Comparison of ENCODE assay signal across 8 cellular contexts in the genomic region with DNA sequence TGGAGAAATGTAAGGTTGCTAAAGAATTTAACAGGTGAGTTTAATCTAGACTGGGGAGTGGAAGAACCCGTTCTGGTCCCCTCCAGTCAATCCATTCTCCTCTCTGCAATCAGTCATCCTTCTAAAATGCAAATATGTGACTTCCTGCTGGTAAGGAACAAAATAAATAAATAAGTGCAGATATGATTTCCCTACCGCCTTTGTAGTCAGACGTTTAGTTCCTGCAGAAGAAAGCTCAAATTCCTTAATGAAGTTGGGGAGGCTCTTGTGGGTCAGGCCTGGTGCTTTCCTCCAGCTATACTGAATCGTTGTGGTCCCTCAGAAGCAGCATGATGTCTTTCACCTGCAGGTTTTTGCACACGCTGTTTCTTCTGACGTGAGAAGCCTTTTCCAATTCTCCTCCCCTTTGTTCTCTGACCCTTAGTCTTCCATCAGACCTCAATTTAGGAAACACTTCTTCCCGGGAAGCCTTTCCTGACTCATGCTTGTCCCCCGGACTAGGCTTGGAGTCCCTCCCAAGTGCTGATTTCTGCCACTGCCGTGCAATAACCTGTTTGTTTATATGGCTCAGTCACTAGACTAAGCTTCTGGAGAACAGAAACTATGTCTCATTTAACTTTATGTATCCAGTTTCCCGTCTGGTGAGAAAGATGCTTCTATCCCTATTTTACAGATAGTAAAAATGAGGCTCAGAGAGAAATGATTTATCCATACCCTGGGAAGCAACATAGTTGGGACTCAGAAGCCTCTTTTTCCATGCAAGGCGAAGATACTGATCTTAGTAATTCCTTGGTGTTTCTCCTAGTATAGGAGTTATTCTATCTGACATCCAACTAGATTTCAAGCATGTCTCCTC. TPM values are rescaled to one million over a fixed set of nuclear protein-coding genes. Genes with fewer than 3 reads are reported as not detected.
A peak's percentile ranks its signal among the peaks of the same experiment; 100 is the strongest.
DNase-seq lines count a peak whose midpoint lies in the region; ATAC-seq lines count a peak whose summit lies in the region.

No MANE protein-coding gene starts in this region.

- intact Hi-C loops in naive thymus-derived CD4-positive, alpha-beta T cell (cut with micrococcal nuclease), result loop anchor here (5.0 to 10.0 kb wide), 4 partner anchors 316 to 1212 kb away; a partner anchor contains a TSS

- H3K27me3 ChIP-seq in BLaER1 (no peaks in the 10 kb centered on the region), Karpas-422 (ENCODE audit: low read length) (no peaks in the 10 kb centered on the region)
- no peaks in the 10 kb centered on the region for H3K27me3 ChIP-seq in naive thymus-derived CD4-positive, alpha-beta T cell (ENCODE audit: control insufficient read depth in 2 of 2, insufficient read depth in 2 of 2, low read length in 2 of 2)

- ATAC-seq in naive thymus-derived CD4-positive, alpha-beta T cell, result no peak
- ATAC-seq in GM21526 (IDR thresholded peaks at IDR 0.05; ENCODE audit: low FRiP score, unreplicated experiment) (no peak), GM21390 (IDR thresholded peaks at IDR 0.05; ENCODE audit: unreplicated experiment) (no peak)

- peaks cover 4 to 39% (median 20%) of the 10 kb centered on the region in 5 donors for H3K36me3 Mint-ChIP-seq in naive thymus-derived CD4-positive, alpha-beta T cell

- H3K27ac ChIP-seq in BLaER1, result peak overlapping the region; percentile 96
- peak overlapping the region; percentile 60; the same call in 1 of the 2 replicates for H3K27ac ChIP-seq in Karpas-422 (ENCODE audit: low read length)
- peak overlapping the region; percentile 69 for H3K27ac ChIP-seq in cingulate gyrus (ENCODE audit: low read depth, low read length)
- peak overlapping the region; percentile 99 for H3K27ac ChIP-seq in naive thymus-derived CD4-positive, alpha-beta T cell (ENCODE audit: low read depth, low read length)

- H4K20me1 ChIP-seq in BLaER1 (peaks cover 61% of the 10 kb centered on the region), Karpas-422 (ENCODE audit: insufficient read depth, low read depth, low read length) (peaks cover 22% of the 10 kb centered on the region; the same call in 1 of the 2 replicates)

- peaks cover 0 to 6% (median 0%) of the 10 kb centered on the region in 5 donors for H3K27me3 Mint-ChIP-seq in naive thymus-derived CD4-positive, alpha-beta T cell

- peaks cover 56% of the 10 kb centered on the region for H3K4me1 ChIP-seq in BLaER1
- peaks cover 40% of the 10 kb centered on the region for H3K4me1 ChIP-seq in Karpas-422 (ENCODE audit: low read length)
- H3K4me1 ChIP-seq in naive thymus-derived CD4-positive, alpha-beta T cell (ENCODE audit: control insufficient read depth in 2 of 2, insufficient read depth in 2 of 2, low read length in 2 of 2), result peaks cover 45 to 46% of the 10 kb centered on the region in 2 donors

- H3K4me2 ChIP-seq in BLaER1 (peak overlapping the region; percentile 95), Karpas-422 (ENCODE audit: low read depth, low read length, poor library complexity, severe bottlenecking) (peak overlapping the region; percentile 88)

- no peaks in the 10 kb centered on the region for H3K9me3 ChIP-seq in BLaER1
- H3K9me3 ChIP-seq in Karpas-422 (ENCODE audit: low read length), result no peaks in the 10 kb centered on the region
- H3K9me3 ChIP-seq in naive thymus-derived CD4-positive, alpha-beta T cell (ENCODE audit: control insufficient read depth in 2 of 3, low read length in 3 of 3), result no peaks in the 10 kb centered on the region

- peaks cover 60% of the 10 kb centered on the region for H3K79me2 ChIP-seq in Karpas-422 (ENCODE audit: low read length)

- H3K9me2 ChIP-seq in Karpas-422 (replicated peaks; ENCODE audit: insufficient read depth, low read length), result no peaks in the 10 kb centered on the region

- H3K4me3 Mint-ChIP-seq in naive thymus-derived CD4-positive, alpha-beta T cell, result peak overlapping the region; percentile 95 to 99 (median 98)

- POLR2A ChIA-PET in naive thymus-derived CD4-positive, alpha-beta T cell (lab: Charles Lee), result interaction anchor here (0.9 to 11.8 kb wide), 9 partner anchors 7 to 202 kb away, joined by 3 to 329 read pairs (median 6); a partner anchor contains a TSS

- H3K4me1 Mint-ChIP-seq in naive thymus-derived CD4-positive, alpha-beta T cell, result peaks cover 50 to 66% (median 61%) of the 10 kb centered on the region in 7 donors

- DNase-seq in Karpas-422, result peak; percentile 55
- DNase-seq in naive thymus-derived CD4-positive, alpha-beta T cell, result no peak
- DNase-seq in NCI-H1694 treated with DMSO at 0.1 percent for 48 hours (lab: John Stamatoyannopoulos, UW), result no peak
- no peak for DNase-seq in NK-92 treated with Interleukin-12 subunit alpha and Interleukin-12 subunit beta, amount 100 ng/mL, for 24 hours (lab: John Stamatoyannopoulos, UW)

- CTCF ChIA-PET in naive thymus-derived CD4-positive, alpha-beta T cell (lab: Charles Lee), result interaction anchor here (1.1 to 2.5 kb wide), 2 partner anchors 64 to 187 kb away, joined by 3 to 14 read pairs; no protein-coding TSS in a partner anchor

- H3K27ac Mint-ChIP-seq in naive thymus-derived CD4-positive, alpha-beta T cell, result peak overlapping the region; percentile 91 to 100 (median 99)

- peak overlapping the region; percentile 95 for H3K4me3 ChIP-seq in BLaER1
- peak overlapping the region; percentile 78 for H3K4me3 ChIP-seq in Karpas-422 (ENCODE audit: low read length)
- H3K4me3 ChIP-seq in naive thymus-derived CD4-positive, alpha-beta T cell (ENCODE audit: low read length), result peak overlapping the region; percentile 94

- H3K9ac ChIP-seq in BLaER1, result peak overlapping the region; percentile 99
- peak overlapping the region; percentile 90 for H3K9ac ChIP-seq in Karpas-422 (ENCODE audit: low read length)

- H3K36me3 ChIP-seq in BLaER1 (peaks cover 14% of the 10 kb centered on the region), Karpas-422 (ENCODE audit: insufficient read depth, low read length) (peaks cover 19% of the 10 kb centered on the region; the same call in 1 of the 2 replicates)
- H3K36me3 ChIP-seq in naive thymus-derived CD4-positive, alpha-beta T cell (ENCODE audit: control insufficient read depth in 2 of 3, insufficient read depth in 3 of 3, low read length in 3 of 3), result peaks cover 0 to 14% (median 11%) of the 10 kb centered on the region in 3 experiments

- H3K9me3 Mint-ChIP-seq in naive thymus-derived CD4-positive, alpha-beta T cell, result peaks cover 0 to 4% (median 0%) of the 10 kb centered on the region in 11 donors

- no peak overlapping the region for H2AFZ ChIP-seq in Karpas-422 (ENCODE audit: low read length)

RNA-seq across cellular contexts. Expression of a gene that starts 1.3 kb away (rescaled TPM):
- 113 and 165 TPM in 2 replicates for total RNA-seq in Karpas-422 (2014; rRNA removed; shearing (Covaris generic); ENCODE audit: low replicate concordance)
- total RNA-seq in naive thymus-derived CD4-positive, alpha-beta T cell, result 100 to 1,000 TPM in 3 of 5 experiments, 10 to 100 TPM in 2; 86.2 to 136 (median 130) TPM
- 100 to 1,000 TPM; 256 to 372 TPM for polyA plus RNA-seq in naive thymus-derived CD4-positive, alpha-beta T cell

RNA-seq across cellular contexts. Expression of a gene that starts 22.2 kb away (rescaled TPM):
- 21.1 and 29.7 TPM in 2 replicates for total RNA-seq in Karpas-422 (2014; rRNA removed; shearing (Covaris generic); ENCODE audit: low replicate concordance)
- 10 to 100 TPM; 15.7 to 21.7 (median 19.8) TPM for total RNA-seq in naive thymus-derived CD4-positive, alpha-beta T cell
- polyA plus RNA-seq in naive thymus-derived CD4-positive, alpha-beta T cell, result 10 to 100 TPM in 1 of 2 donors, 1 to 10 TPM in 1; 8.0 to 11.6 TPM
